Comparison of ENCODE assay signal across 23 cellular contexts in genomic region chr1:152413909-152414308, GRCh38. TPM values are rescaled to one million over a fixed set of nuclear protein-coding genes. Genes with fewer than 3 reads are reported as not detected.
DNase-seq lines count a peak whose midpoint lies in the region; ATAC-seq and TF ChIP-seq lines count a peak whose summit lies in the region.
"Had no signal": no experiment of that assay in that cellular context is flagged by ENCODE, and none has a peak within 500 bp of the region (broad histone marks: within the 10 kb centered on the region; RNA-seq: fewer than 3 reads in every experiment).

Gene CRNN (minus strand): TSS chr1:152414263. CDS start chr1:152412233, 2,030 bp downstream.

- peak; percentile 73 for DNase-seq in osteoblast (ENCODE audit: insufficient read length, low spot score, missing footprints)
- no peak for DNase-seq in psoas muscle
- DNase-seq in left ventricle myocardium superior = no peak
- DNase-seq: AML-193; BE2C; CD4-positive, alpha-beta T cell; CD8-positive, alpha-beta memory T cell; DMS 273 treated with DMSO at 0.1 percent for 48 hours; DMS79; EL; GDM1; H9 had no signal

- H3K27me3 ChIP-seq in KMS-11 (ENCODE audit: insufficient read depth, low read depth) (no peaks in the 10 kb centered on the region), osteoblast (ENCODE audit: insufficient read depth, low read length) (no peaks in the 10 kb centered on the region), psoas muscle (ENCODE audit: insufficient read depth in 3 of 3, low read length in 2 of 3) (no peaks in the 10 kb centered on the region)
- H3K27me3 ChIP-seq: BE2C; BLaER1 treated with 17β-estradiol and CSF1 and Interleukin-3, amounts not matched to agents 10 nM and 100 nM had no signal

- H3K4me1 ChIP-seq in KMS-11 (ENCODE audit: low read depth, poor library complexity, severe bottlenecking) = no peaks in the 10 kb centered on the region
- H3K4me1 ChIP-seq in osteoblast (ENCODE audit: insufficient read depth, low read length) = no peaks in the 10 kb centered on the region
- no peaks in the 10 kb centered on the region for H3K4me1 ChIP-seq in psoas muscle
- H3K4me1 ChIP-seq: BE2C had no signal

- TF ChIP-seq CTCF in KMS-11 (conservative IDR thresholded peaks at IDR 0.05; ENCODE audit: low read depth, low read length) (no peak), osteoblast (IDR thresholded peaks at IDR 0.05; ENCODE audit: extremely low read depth, low read depth, low read length) (no peak), psoas muscle (IDR thresholded peaks at IDR 0.05) (no peak)

- no peaks in the 10 kb centered on the region for H4K20me1 ChIP-seq in KMS-11 (ENCODE audit: insufficient read depth)
- no peaks in the 10 kb centered on the region for H4K20me1 ChIP-seq in osteoblast (ENCODE audit: insufficient read depth, low read length)
- H4K20me1 ChIP-seq: BLaER1 treated with 17β-estradiol and CSF1 and Interleukin-3, amounts not matched to agents 10 nM and 100 nM had no signal

- WGBS in psoas muscle, 3 donors = 86 to 87% (median 86%) methylated on average over 3 of the region's 3 CpGs

- H3K9me3 ChIP-seq in osteoblast (ENCODE audit: low read depth, low read length) = no peaks in the 10 kb centered on the region
- H3K9me3 ChIP-seq in psoas muscle = no peaks in the 10 kb centered on the region
- H3K9me3 ChIP-seq: BE2C; BLaER1 treated with 17β-estradiol and CSF1 and Interleukin-3, amounts not matched to agents 10 nM and 100 nM had no signal

- H3K79me2 ChIP-seq in KMS-11 (ENCODE audit: insufficient read depth, low read depth) (no peaks in the 10 kb centered on the region), osteoblast (ENCODE audit: insufficient read depth, low read length) (no peaks in the 10 kb centered on the region)

- no peak within 1 kb of the TSS for H3K4me2 ChIP-seq in KMS-11
- H3K4me2 ChIP-seq in osteoblast (ENCODE audit: insufficient read depth, low read length) = no peak within 1 kb of the TSS
- H3K4me2 ChIP-seq: BLaER1 treated with 17β-estradiol and CSF1 and Interleukin-3, amounts not matched to agents 10 nM and 100 nM; GM23338 had no signal

- H2AFZ ChIP-seq in KMS-11 (ENCODE audit: low read depth) = no peak within 1 kb of the TSS
- no peak within 1 kb of the TSS for H2AFZ ChIP-seq in osteoblast (ENCODE audit: low read length)
- H2AFZ ChIP-seq: GM23338 had no signal

- intact Hi-C loops in psoas muscle (cut with DNase I) = no loop called here
- intact Hi-C loops in left ventricle myocardium superior (cut with micrococcal nuclease) = no loop called here

- H3K9ac ChIP-seq in KMS-11 = no peak within 1 kb of the TSS
- H3K9ac ChIP-seq: BLaER1 treated with 17β-estradiol and CSF1 and Interleukin-3, amounts not matched to agents 10 nM and 100 nM had no signal

- H3K36me3 ChIP-seq in KMS-11 (ENCODE audit: insufficient read depth) (no peaks in the 10 kb centered on the region), osteoblast (ENCODE audit: insufficient read depth, low read length) (no peaks in the 10 kb centered on the region), psoas muscle (ENCODE audit: insufficient read depth in 1 of 2, low read depth in 1 of 2) (no peaks in the 10 kb centered on the region)
- H3K36me3 ChIP-seq: BE2C; BLaER1 treated with 17β-estradiol and CSF1 and Interleukin-3, amounts not matched to agents 10 nM and 100 nM had no signal

- H3K27ac ChIP-seq in KMS-11 = no peak within 1 kb of the TSS
- no peak within 1 kb of the TSS for H3K27ac ChIP-seq in osteoblast (ENCODE audit: low read depth, low read length)
- H3K27ac ChIP-seq in psoas muscle = no peak within 1 kb of the TSS
- H3K27ac ChIP-seq: 22Rv1; BLaER1 treated with 17β-estradiol and CSF1 and Interleukin-3, amounts not matched to agents 10 nM and 100 nM had no signal

- ATAC-seq in esophagus mucosa (no peak), psoas muscle (no peak), HG02870 (IDR thresholded peaks at IDR 0.05; ENCODE audit: unreplicated experiment) (no peak), left ventricle myocardium superior (no peak)
- ATAC-seq: GM12878, GM23338, HCT116 had no signal

- H3K4me3 ChIP-seq in KMS-11 (IDR thresholded peaks at IDR 0.05; ENCODE audit: insufficient read depth, low read depth, low read length) (peak within 1 kb of the TSS; percentile 10), osteoblast (ENCODE audit: insufficient read depth, low read length) (no peak within 1 kb of the TSS), psoas muscle (no peak within 1 kb of the TSS)
- H3K4me3 ChIP-seq: BLaER1 treated with 17β-estradiol and CSF1 and Interleukin-3, amounts not matched to agents 10 nM and 100 nM; GM12878; GM23338 had no signal

RNA-seq across cellular contexts. Expression of gene CRNN, which starts in this region (rescaled TPM):
- 1,110 TPM for total RNA-seq in esophagus mucosa
- total RNA-seq in osteoblast = not detected in 2 replicates
- total RNA-seq in psoas muscle = not detected
- polyA plus RNA-seq in psoas muscle = under 1 TPM in 2 of 3 donors, not detected in 1; 0.28 to 0.30 TPM
- total RNA-seq in left ventricle myocardium superior = not detected
- total RNA-seq: CD4-positive, alpha-beta T cell; CD8-positive, alpha-beta memory T cell; GM12878; GM23338; H4; H9 had no signal
- polyA plus RNA-seq: AG04450; CD14-positive monocyte; CD8-positive, alpha-beta memory T cell; GM12878; GM23338 had no signal

Comparison
In these comparisons a context has a peak if more than half of its experiments do, and no peak if none do; other contexts are left out.
1. RNA of gene CRNN (total RNA-seq): 1,110 TPM in esophagus mucosa (single experiment); not detected in psoas muscle, not detected in osteoblast and not detected in left ventricle myocardium superior (single experiment); every median in the first group is over 1,000 times any median in the second.
2. Peak in DNase-seq in osteoblast; RNA of the gene not detected or under 1 TPM.